23 cellular contexts compared by ENCODE assay signal in genomic region chr1:22101199-22101598, GRCh38. TPM values are rescaled to one million over a fixed set of nuclear protein-coding genes. Genes with fewer than 3 reads are reported as not detected.
A peak's percentile ranks its signal among the peaks of the same experiment; 100 is the strongest.
DNase-seq lines count a peak whose midpoint lies in the region; ATAC-seq, FAIRE-seq and TF ChIP-seq lines count a peak whose summit lies in the region.
"Had no signal": no experiment of that assay in that cellular context is flagged by ENCODE, and none has a peak within 500 bp of the region (broad histone marks: within the 10 kb centered on the region; RNA-seq: fewer than 3 reads in every experiment).

No MANE protein-coding gene starts in this region.

- ATAC-seq in activated CD8-positive, alpha-beta T cell treated with anti-CD3 and anti-CD28 coated beads, Interleukin-2, amount 10 ng/mL, durations not matched to agents 7 days and 5 days, result no peak
- no peak for ATAC-seq in stimulated activated memory B cell treated with anti-CD40 and anti-IgM and Interleukin-4, amounts not matched to agents 10 μg/mL and 1 μg/mL and 100 μg/mL, for 72 hours
- ATAC-seq: HCT116 had no signal

- peak overlapping the region; percentile 81 for H3K27ac Mint-ChIP-seq in activated naive CD4-positive, alpha-beta T cell treated with anti-CD3 and anti-CD28 coated beads, Interleukin-2, amount 10 ng/mL, durations not matched to agents 7 days and 5 days
- H3K27ac Mint-ChIP-seq in IgD-negative memory B cell (peak overlapping the region; percentile 9 to 60 (median 46)), chondrocyte (ENCODE audit: unreplicated experiment) (no peak overlapping the region)
- peak overlapping the region; percentile 35 for H3K27ac Mint-ChIP-seq in activated CD8-positive, alpha-beta T cell treated with anti-CD3 and anti-CD28 coated beads, Interleukin-2, amount 10 ng/mL, durations not matched to agents 7 days and 5 days
- peak overlapping the region; percentile 50 for H3K27ac Mint-ChIP-seq in stimulated activated memory B cell treated with anti-CD40 and anti-IgM and Interleukin-4, amounts not matched to agents 10 μg/mL and 1 μg/mL and 100 μg/mL, for 72 hours
- H3K27ac Mint-ChIP-seq: nephron progenitor cell had no signal

- H3K9me3 Mint-ChIP-seq in activated naive CD4-positive, alpha-beta T cell treated with anti-CD3 and anti-CD28 coated beads, Interleukin-2, amount 10 ng/mL, durations not matched to agents 7 days and 5 days, result no peaks in the 10 kb centered on the region
- H3K9me3 Mint-ChIP-seq in IgD-negative memory B cell, result no peaks in the 10 kb centered on the region
- H3K9me3 Mint-ChIP-seq in activated CD8-positive, alpha-beta T cell treated with anti-CD3 and anti-CD28 coated beads, Interleukin-2, amount 10 ng/mL, durations not matched to agents 7 days and 5 days (ENCODE audit: insufficient read depth), result no peaks in the 10 kb centered on the region
- H3K9me3 Mint-ChIP-seq in stimulated activated memory B cell treated with anti-CD40 and anti-IgM and Interleukin-4, amounts not matched to agents 10 μg/mL and 1 μg/mL and 100 μg/mL, for 72 hours, result no peaks in the 10 kb centered on the region
- H3K9me3 Mint-ChIP-seq in chondrocyte (ENCODE audit: low read depth), result no peaks in the 10 kb centered on the region
- H3K9me3 Mint-ChIP-seq: endodermal cell, nephron progenitor cell had no signal

- H3K4me1 Mint-ChIP-seq in activated naive CD4-positive, alpha-beta T cell treated with anti-CD3 and anti-CD28 coated beads, Interleukin-2, amount 10 ng/mL, durations not matched to agents 7 days and 5 days, result peaks cover 70% of the 10 kb centered on the region
- H3K4me1 Mint-ChIP-seq in IgD-negative memory B cell (peaks cover 54 to 59% (median 57%) of the 10 kb centered on the region in 3 donors), chondrocyte (ENCODE audit: low read depth) (no peaks in the 10 kb centered on the region)
- peaks cover 62% of the 10 kb centered on the region for H3K4me1 Mint-ChIP-seq in activated CD8-positive, alpha-beta T cell treated with anti-CD3 and anti-CD28 coated beads, Interleukin-2, amount 10 ng/mL, durations not matched to agents 7 days and 5 days (ENCODE audit: low read depth)
- H3K4me1 Mint-ChIP-seq in stimulated activated memory B cell treated with anti-CD40 and anti-IgM and Interleukin-4, amounts not matched to agents 10 μg/mL and 1 μg/mL and 100 μg/mL, for 72 hours, result peaks cover 58% of the 10 kb centered on the region
- H3K4me1 Mint-ChIP-seq: nephron progenitor cell had no signal

- peaks cover 80% of the 10 kb centered on the region for H3K36me3 Mint-ChIP-seq in activated naive CD4-positive, alpha-beta T cell treated with anti-CD3 and anti-CD28 coated beads, Interleukin-2, amount 10 ng/mL, durations not matched to agents 7 days and 5 days
- H3K36me3 Mint-ChIP-seq in IgD-negative memory B cell (peaks cover 2% of the 10 kb centered on the region), chondrocyte (ENCODE audit: low read depth) (peaks cover 17% of the 10 kb centered on the region)
- H3K36me3 Mint-ChIP-seq in activated CD8-positive, alpha-beta T cell treated with anti-CD3 and anti-CD28 coated beads, Interleukin-2, amount 10 ng/mL, durations not matched to agents 7 days and 5 days (ENCODE audit: low read depth), result peaks cover 90% of the 10 kb centered on the region
- H3K36me3 Mint-ChIP-seq in stimulated activated memory B cell treated with anti-CD40 and anti-IgM and Interleukin-4, amounts not matched to agents 10 μg/mL and 1 μg/mL and 100 μg/mL, for 72 hours, result peaks cover 69% of the 10 kb centered on the region

- CTCF ChIA-PET in activated naive CD4-positive, alpha-beta T cell treated with anti-CD3 and anti-CD28 coated beads, Interleukin-2, amount 10 ng/mL, durations not matched to agents 7 days and 5 days (lab: Charles Lee), result no interaction called here
- CTCF ChIA-PET in activated CD8-positive, alpha-beta T cell treated with anti-CD3 and anti-CD28 coated beads, Interleukin-2, amount 10 ng/mL, durations not matched to agents 7 days and 5 days (lab: Charles Lee), result interaction anchor here (1.7 to 2.8 kb wide), 2 partner anchors 76 to 316 kb away, joined by 4 to 9 read pairs; no protein-coding TSS in a partner anchor

- no peak for DNase-seq in activated naive CD4-positive, alpha-beta T cell treated with anti-CD3 and anti-CD28 coated beads, Interleukin-2, amount 10 ng/mL, durations not matched to agents 7 days and 5 days
- no peak for DNase-seq in activated naive CD4-positive, alpha-beta T cell treated with anti-CD3 and anti-CD28 coated beads, Interleukin-2, amount 50 U/mL, for 16 hours
- no peak for DNase-seq in activated CD8-positive, alpha-beta T cell treated with anti-CD3 and anti-CD28 coated beads, Interleukin-2, amount 10 ng/mL, durations not matched to agents 7 days and 5 days
- DNase-seq in HTR-8/SVneo (ENCODE audit: insufficient read length, low spot score) (no peak), RCC 7860 (ENCODE audit: low spot score) (no peak), chondrocyte (ENCODE audit: low spot score) (no peak)
- DNase-seq: activated CD4-positive, alpha-beta T cell treated with anti-CD3 and anti-CD28 coated beads for 48 hours; activated T-cell treated with anti-CD3 and anti-CD28 coated beads for 4 hours; brain microvascular endothelial cell; DMS53; endodermal cell; Karpas-422; mesenchymal stem cell; NCI-H1105 treated with DMSO at 0.1 percent for 48 hours; NCI-H2081 treated with DMSO at 0.1 percent for 48 hours; nephron progenitor cell; Right ventricle myocardium superior; sigmoid colon had no signal

- no peak for TF ChIP-seq CTCF in chondrocyte (IDR thresholded peaks at IDR 0.05)

- POLR2A ChIA-PET in activated CD8-positive, alpha-beta T cell treated with anti-CD3 and anti-CD28 coated beads, Interleukin-2, amount 10 ng/mL, durations not matched to agents 7 days and 5 days (lab: Charles Lee), result interaction anchor here (2.0 kb wide), 1 partner anchor 76 kb away, joined by 8 read pairs; no protein-coding TSS in a partner anchor

- H3K27me3 Mint-ChIP-seq in activated naive CD4-positive, alpha-beta T cell treated with anti-CD3 and anti-CD28 coated beads, Interleukin-2, amount 10 ng/mL, durations not matched to agents 7 days and 5 days, result no peaks in the 10 kb centered on the region
- H3K27me3 Mint-ChIP-seq in IgD-negative memory B cell (no peaks in the 10 kb centered on the region), chondrocyte (ENCODE audit: low read depth) (no peaks in the 10 kb centered on the region)
- no peaks in the 10 kb centered on the region for H3K27me3 Mint-ChIP-seq in activated CD8-positive, alpha-beta T cell treated with anti-CD3 and anti-CD28 coated beads, Interleukin-2, amount 10 ng/mL, durations not matched to agents 7 days and 5 days (ENCODE audit: low read depth)
- no peaks in the 10 kb centered on the region for H3K27me3 Mint-ChIP-seq in stimulated activated memory B cell treated with anti-CD40 and anti-IgM and Interleukin-4, amounts not matched to agents 10 μg/mL and 1 μg/mL and 100 μg/mL, for 72 hours

- no peak overlapping the region for H3K4me3 Mint-ChIP-seq in activated naive CD4-positive, alpha-beta T cell treated with anti-CD3 and anti-CD28 coated beads, Interleukin-2, amount 10 ng/mL, durations not matched to agents 7 days and 5 days
- H3K4me3 Mint-ChIP-seq in IgD-negative memory B cell (no peak overlapping the region), chondrocyte (ENCODE audit: unreplicated experiment) (no peak overlapping the region)
- H3K4me3 Mint-ChIP-seq in activated CD8-positive, alpha-beta T cell treated with anti-CD3 and anti-CD28 coated beads, Interleukin-2, amount 10 ng/mL, durations not matched to agents 7 days and 5 days, result no peak overlapping the region
- H3K4me3 Mint-ChIP-seq in stimulated activated memory B cell treated with anti-CD40 and anti-IgM and Interleukin-4, amounts not matched to agents 10 μg/mL and 1 μg/mL and 100 μg/mL, for 72 hours, result no peak overlapping the region
- H3K4me3 Mint-ChIP-seq: endodermal cell, nephron progenitor cell had no signal

- FAIRE-seq in HTR-8/SVneo (lab: Jason Lieb, UNC) (no peak), RCC 7860 (lab: Jason Lieb, UNC) (no peak)
- FAIRE-seq: colon had no signal

RNA-seq across cellular contexts. Expression of gene WNT4, which starts 41.7 kb away (rescaled TPM):
- not detected for polyA plus RNA-seq in IgD-negative memory B cell
- not detected for total RNA-seq in activated CD8-positive, alpha-beta T cell treated with anti-CD3 and anti-CD28 coated beads, Interleukin-2, amount 10 ng/mL, durations not matched to agents 7 days and 5 days
- total RNA-seq in chondrocyte, result 0.05 to 0.46 TPM (median 0.08 TPM) in 3 replicates
- total RNA-seq: Right ventricle myocardium superior had no signal
- polyA plus RNA-seq: AG04450 had no signal

RNA-seq across cellular contexts. Expression of gene CDC42, which starts 48.7 kb away (rescaled TPM):
- polyA plus RNA-seq in IgD-negative memory B cell, result 268 TPM
- 100 to 1,000 TPM; 365 to 389 TPM for total RNA-seq in activated CD8-positive, alpha-beta T cell treated with anti-CD3 and anti-CD28 coated beads, Interleukin-2, amount 10 ng/mL, durations not matched to agents 7 days and 5 days
- 250 to 272 TPM (median 259 TPM) in 3 replicates for total RNA-seq in chondrocyte
